ENCODE assay signal across 9 cellular contexts in genomic region chr7:70434821-70435220, GRCh38.
"Had no signal": no experiment of that assay in that cellular context is flagged by ENCODE, and none has a peak within 500 bp of the region (broad histone marks: within the 10 kb centered on the region; RNA-seq: fewer than 3 reads in every experiment).

No MANE protein-coding gene starts in this region.

- H3K9me3 ChIP-seq: HAP-1 had no signal

- DNase-seq: GOT3, H7, HFFc6, IMR-90, KG1 had no signal

- H3K4me3 ChIP-seq: GM23248, HAP-1, K562 had no signal

- H3K9ac ChIP-seq: GM23248 had no signal

- H3K36me3 ChIP-seq: HAP-1 had no signal

- H2AFZ ChIP-seq: GM23248 had no signal

- H3K4me1 ChIP-seq: HAP-1 had no signal

- H3K27ac ChIP-seq: GM23248 had no signal

- ATAC-seq: HCT116, K562 had no signal
